In the genomic region with DNA sequence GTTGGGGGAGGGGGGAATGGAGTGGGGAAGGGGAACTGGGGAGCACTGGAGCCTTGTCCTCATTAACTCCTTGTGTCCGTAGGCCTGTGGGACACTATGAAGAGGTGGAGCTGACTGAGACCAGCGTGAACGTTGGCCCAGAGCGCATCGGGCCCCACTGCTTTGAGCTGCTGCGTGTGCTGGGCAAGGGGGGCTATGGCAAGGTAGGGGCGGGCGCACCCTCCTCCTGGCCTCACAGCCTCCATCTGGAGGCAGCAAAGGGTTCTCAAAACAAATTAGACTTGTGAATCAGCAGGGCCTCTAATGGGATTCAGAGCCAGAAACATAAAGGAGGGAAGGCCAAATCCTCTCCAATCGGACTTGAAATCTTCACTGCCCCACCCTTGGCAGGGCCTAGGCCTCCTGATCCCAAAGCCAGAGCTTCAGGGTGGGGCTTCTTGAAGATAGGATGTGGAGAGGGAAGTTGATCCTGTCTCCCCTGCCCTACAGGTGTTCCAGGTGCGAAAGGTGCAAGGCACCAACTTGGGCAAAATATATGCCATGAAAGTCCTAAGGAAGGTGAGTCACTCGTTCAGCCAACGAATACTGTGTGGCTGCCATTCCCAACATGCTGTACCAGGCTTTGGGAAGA, we compare ENCODE assay signal across 2 cellular contexts.
TF ChIP-seq lines count a peak whose summit lies in the region.

No MANE protein-coding gene starts in this region.

TF ChIP-seq in H1, 55 proteins besides CTCF, POLR2A, EP300 and RAD21:
- TF ChIP-seq SP2 (IDR thresholded peaks at IDR 0.05; ENCODE audit: low read length) (no peak), SAP30 (IDR thresholded peaks at IDR 0.05; ENCODE audit: insufficient read depth, insufficient replicate concordance, low read length) (no peak), E2F6 (IDR thresholded peaks at IDR 0.05) (no peak), CHD1 (IDR thresholded peaks at IDR 0.05; ENCODE audit: low read depth, low read length) (no peak), SIRT6 (IDR thresholded peaks at IDR 0.05; ENCODE audit: low read length) (no peak), MAX (IDR thresholded peaks at IDR 0.05) (no peak)

TF ChIP-seq in neural cell, 6 proteins besides CTCF, POLR2A, EP300 and RAD21:
- no peak for TF ChIP-seq SMC3 (conservative IDR thresholded peaks at IDR 0.05; ENCODE audit: poor library complexity)
- TF ChIP-seq MXI1 (conservative IDR thresholded peaks at IDR 0.05; ENCODE audit: poor library complexity, severe bottlenecking), result no peak
- no peak for TF ChIP-seq POLR2AphosphoS5 (IDR thresholded peaks at IDR 0.05)
- no peak for TF ChIP-seq EZH2 (IDR thresholded peaks at IDR 0.05; ENCODE audit: borderline replicate concordance, insufficient read depth, low read length, poor library complexity, severe bottlenecking)
